In genomic region chr20:47320990-47321805, GRCh38 we compare ENCODE assay signal across 8 cellular contexts. TPM values are rescaled to one million over a fixed set of nuclear protein-coding genes. Genes with fewer than 3 reads are reported as not detected.
DNase-seq lines count a peak whose midpoint lies in the region; ATAC-seq and TF ChIP-seq lines count a peak whose summit lies in the region.

No MANE protein-coding gene starts in this region.

- intact Hi-C loops in activated T-helper 2 cell treated with anti-CD3 and anti-CD28 coated beads, Interferon-gamma antibody, Interleukin-2, Interleukin-4, amounts not matched to agents 10 μg/mL and 5 μg/mL and 100 μg/mL, durations not matched to agents 14 hours and 24 hours and 36 hours (cut with micrococcal nuclease): no loop called here

- H3K9me3 Mint-ChIP-seq in activated T-helper 2 cell treated with anti-CD3 and anti-CD28 coated beads, Interferon-gamma antibody, Interleukin-2, Interleukin-4, amounts not matched to agents 10 μg/mL and 5 μg/mL and 100 μg/mL, durations not matched to agents 14 hours and 24 hours and 36 hours: no peaks in the 10 kb centered on the region

- TF ChIP-seq CTCF in liver (IDR thresholded peaks at IDR 0.05; ENCODE audit: low read depth, low read length, missing input control): no peak

- no peaks in the 10 kb centered on the region for H3K9me2 ChIP-seq in Karpas-422 (replicated peaks; ENCODE audit: insufficient read depth, low read length)

- peaks cover 20 to 32% (median 26%) of the 10 kb centered on the region in 4 donors for H3K4me1 ChIP-seq in liver (ENCODE audit: control insufficient read depth in 4 of 4, insufficient read depth in 4 of 4, low read length in 3 of 4)
- peaks cover 8% of the 10 kb centered on the region for H3K4me1 ChIP-seq in thymus (ENCODE audit: control insufficient read depth, insufficient read depth, low read length)
- H3K4me1 ChIP-seq in Karpas-422 (ENCODE audit: low read length): no peaks in the 10 kb centered on the region

- no peaks in the 10 kb centered on the region for H3K9me3 ChIP-seq in liver (ENCODE audit: control insufficient read depth in 4 of 4, low read length in 3 of 4)
- no peaks in the 10 kb centered on the region for H3K9me3 ChIP-seq in thymus (ENCODE audit: control insufficient read depth)
- H3K9me3 ChIP-seq in Karpas-422 (ENCODE audit: low read length): no peaks in the 10 kb centered on the region

- H3K4me3 ChIP-seq in liver (ENCODE audit: low read depth in 1 of 3, low read length in 3 of 3) (no peak overlapping the region), thymus (ENCODE audit: low read length) (no peak overlapping the region), Karpas-422 (ENCODE audit: low read length) (no peak overlapping the region)

- H3K4me3 Mint-ChIP-seq in activated T-helper 2 cell treated with anti-CD3 and anti-CD28 coated beads, Interferon-gamma antibody, Interleukin-2, Interleukin-4, amounts not matched to agents 10 μg/mL and 5 μg/mL and 100 μg/mL, durations not matched to agents 14 hours and 24 hours and 36 hours (ENCODE audit: low read depth): no peak overlapping the region

- ATAC-seq in HG02623 (IDR thresholded peaks at IDR 0.05; ENCODE audit: unreplicated experiment) (no peak), HG03520 (IDR thresholded peaks at IDR 0.05; ENCODE audit: unreplicated experiment) (no peak)

- peak; percentile 4 to 24 for TF ChIP-seq RAD21 in liver (IDR thresholded peaks at IDR 0.05)

- peaks cover 43% of the 10 kb centered on the region for H3K4me1 Mint-ChIP-seq in activated T-helper 2 cell treated with anti-CD3 and anti-CD28 coated beads, Interferon-gamma antibody, Interleukin-2, Interleukin-4, amounts not matched to agents 10 μg/mL and 5 μg/mL and 100 μg/mL, durations not matched to agents 14 hours and 24 hours and 36 hours (ENCODE audit: low read depth)

- H3K27me3 ChIP-seq in liver (ENCODE audit: control insufficient read depth in 4 of 4, insufficient read depth in 4 of 4, low read length in 3 of 4): no peaks in the 10 kb centered on the region
- H3K27me3 ChIP-seq in thymus (ENCODE audit: control insufficient read depth, insufficient read depth): no peaks in the 10 kb centered on the region
- H3K27me3 ChIP-seq in Karpas-422 (ENCODE audit: low read length): no peaks in the 10 kb centered on the region

- H3K27ac Mint-ChIP-seq in activated T-helper 2 cell treated with anti-CD3 and anti-CD28 coated beads, Interferon-gamma antibody, Interleukin-2, Interleukin-4, amounts not matched to agents 10 μg/mL and 5 μg/mL and 100 μg/mL, durations not matched to agents 14 hours and 24 hours and 36 hours: peak overlapping the region; percentile 49

- peak overlapping the region; percentile 8 to 58 for H3K27ac ChIP-seq in liver (ENCODE audit: low read depth in 1 of 2, low read length in 2 of 2)
- peak overlapping the region; percentile 22 for H3K27ac ChIP-seq in thymus (ENCODE audit: low read depth)
- no peak overlapping the region for H3K27ac ChIP-seq in Karpas-422 (ENCODE audit: low read length)

- H3K79me2 ChIP-seq in Karpas-422 (ENCODE audit: low read length): peaks cover 98% of the 10 kb centered on the region

- H3K9ac ChIP-seq in liver (ENCODE audit: low read depth in 1 of 2, low read length in 2 of 2): no peak overlapping the region
- H3K9ac ChIP-seq in Karpas-422 (ENCODE audit: low read length): no peak overlapping the region

- H3K36me3 ChIP-seq in liver (ENCODE audit: control insufficient read depth in 4 of 4, insufficient read depth in 3 of 4, low read depth in 1 of 4, low read length in 3 of 4): no peaks in the 10 kb centered on the region
- H3K36me3 ChIP-seq in thymus (ENCODE audit: control insufficient read depth, insufficient read depth): no peaks in the 10 kb centered on the region
- H3K36me3 ChIP-seq in Karpas-422 (ENCODE audit: insufficient read depth, low read length): peaks cover 22% of the 10 kb centered on the region; the same call in 1 of the 2 replicates

- no peak overlapping the region for H3K4me2 ChIP-seq in Karpas-422 (ENCODE audit: low read depth, low read length, poor library complexity, severe bottlenecking)

- H3K27me3 Mint-ChIP-seq in activated T-helper 2 cell treated with anti-CD3 and anti-CD28 coated beads, Interferon-gamma antibody, Interleukin-2, Interleukin-4, amounts not matched to agents 10 μg/mL and 5 μg/mL and 100 μg/mL, durations not matched to agents 14 hours and 24 hours and 36 hours (ENCODE audit: low read depth): no peaks in the 10 kb centered on the region

- H2AFZ ChIP-seq in Karpas-422 (ENCODE audit: low read length): no peak overlapping the region

- 58% methylated on average over 7 of the region's 7 CpGs for WGBS in liver
- 96% methylated on average over 7 of the region's 7 CpGs for WGBS in thymus

- H3K36me3 Mint-ChIP-seq in activated T-helper 2 cell treated with anti-CD3 and anti-CD28 coated beads, Interferon-gamma antibody, Interleukin-2, Interleukin-4, amounts not matched to agents 10 μg/mL and 5 μg/mL and 100 μg/mL, durations not matched to agents 14 hours and 24 hours and 36 hours (ENCODE audit: low read depth): peaks cover 12% of the 10 kb centered on the region

- peaks cover 67% of the 10 kb centered on the region for H4K20me1 ChIP-seq in Karpas-422 (ENCODE audit: insufficient read depth, low read depth, low read length)

- DNase-seq in SIG-M5 treated with dmso at 0.1 percent for 504 hours (lab: John Stamatoyannopoulos, UW; ENCODE audit: unreplicated experiment) (peak; percentile 100), SIG-M5 (lab: John Stamatoyannopoulos, UW) (no peak), Karpas-422 (no peak)
- no peak for DNase-seq in activated T-helper 2 cell treated with anti-CD3 and anti-CD28 coated beads, Interferon-gamma antibody, Interleukin-2, Interleukin-4, amounts not matched to agents 10 μg/mL and 5 μg/mL and 100 μg/mL, durations not matched to agents 14 hours and 24 hours and 36 hours (ENCODE audit: low spot score)

TF ChIP-seq in liver, 16 proteins besides CTCF, POLR2A, EP300 and RAD21 (continues in another document):
- no peak for TF ChIP-seq MAX (IDR thresholded peaks at IDR 0.05)
- TF ChIP-seq HNF4G (IDR thresholded peaks at IDR 0.05): peak; percentile 66
- TF ChIP-seq ZBTB33 (IDR thresholded peaks at IDR 0.05): no peak
- no peak for TF ChIP-seq FOXA1 (IDR thresholded peaks at IDR 0.05)
- TF ChIP-seq EGR1 (IDR thresholded peaks at IDR 0.05; ENCODE audit: low read depth in 2 of 2): no peak
- peak; percentile 71 for TF ChIP-seq SP1 (IDR thresholded peaks at IDR 0.05)
- no peak for TF ChIP-seq GABPA (IDR thresholded peaks at IDR 0.05 in 1 of 2, conservative IDR thresholded peaks at IDR 0.05 in 1 of 2)
- no peak for TF ChIP-seq REST (IDR thresholded peaks at IDR 0.05)
- TF ChIP-seq NR2F2 (IDR thresholded peaks at IDR 0.05): no peak
- no peak for TF ChIP-seq JUND (IDR thresholded peaks at IDR 0.05)
- TF ChIP-seq YY1 (IDR thresholded peaks at IDR 0.05): peak; percentile 53
- TF ChIP-seq FOXA2 (IDR thresholded peaks at IDR 0.05): peak; percentile 7
- TF ChIP-seq TAF1 (conservative IDR thresholded peaks at IDR 0.05): no peak

RNA-seq across cellular contexts. Expression of gene ZMYND8, which starts 35.3 kb away (rescaled TPM):
- 45.7 and 46.7 TPM in 2 replicates for total RNA-seq in activated T-helper 2 cell treated with anti-CD3 and anti-CD28 coated beads, Interferon-gamma antibody, Interleukin-2, Interleukin-4, amounts not matched to agents 10 μg/mL and 5 μg/mL and 100 μg/mL, durations not matched to agents 14 hours and 24 hours and 36 hours
- total RNA-seq in liver: 10 to 100 TPM in 1 of 2 donors, 1 to 10 TPM in 1; 9.3 to 23.5 TPM
- polyA plus RNA-seq in liver (1 to 10 TPM; 3.3 to 4.4 TPM), thymus (28.5 TPM)
- 33.0 and 44.1 TPM in 2 replicates for total RNA-seq in Karpas-422 (2014; rRNA removed; shearing (Covaris generic); ENCODE audit: low replicate concordance)
